ENCODE assay signal across 18 cellular contexts in the genomic region with DNA sequence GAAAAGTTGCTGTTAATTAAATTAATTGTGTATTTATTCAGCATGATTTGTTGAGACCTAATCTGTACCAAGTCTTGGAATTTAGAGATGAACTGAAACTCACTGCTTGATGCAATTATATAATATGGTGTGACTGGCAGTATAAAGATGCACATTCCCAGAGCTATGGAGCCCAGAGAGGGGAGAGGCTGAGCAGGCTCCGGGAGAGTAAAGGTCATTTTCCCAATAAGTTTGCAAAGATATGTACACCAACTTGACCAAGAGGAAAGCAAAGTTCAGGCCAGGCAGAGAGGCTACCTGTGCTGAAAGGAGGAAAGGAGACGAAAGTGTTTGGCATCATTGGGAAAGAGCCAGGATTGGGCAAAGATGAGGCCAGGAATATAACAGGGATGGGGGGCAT.
DNase-seq lines count a peak whose midpoint lies in the region; ATAC-seq and TF ChIP-seq lines count a peak whose summit lies in the region.
"Had no signal": no experiment of that assay in that cellular context is flagged by ENCODE, and none has a peak within 500 bp of the region (broad histone marks: within the 10 kb centered on the region; RNA-seq: fewer than 3 reads in every experiment).

No MANE protein-coding gene starts in this region.

- ATAC-seq in Right ventricle myocardium inferior (no peak), upper lobe of left lung (ENCODE audit: low FRiP score in 2 of 2) (no peak), HG02884 (IDR thresholded peaks at IDR 0.05; ENCODE audit: unreplicated experiment) (no peak)
- ATAC-seq: CD8-positive, alpha-beta T cell; HCT116 had no signal

- TF ChIP-seq POLR2A in upper lobe of left lung (IDR thresholded peaks at IDR 0.05) (no peak), stomach (IDR thresholded peaks at IDR 0.05) (no peak)

- DNase-seq in left ventricle myocardium inferior (no peak), Right ventricle myocardium inferior (ENCODE audit: missing footprints) (no peak), upper lobe of left lung (no peak), NCI-H1930 (lab: John Stamatoyannopoulos, UW) (no peak), stomach (no peak)
- DNase-seq: AML-193; CD8-positive, alpha-beta T cell; DMS79 treated with DMSO at 0.1 percent for 48 hours; MG63; NCI-H2029 treated with DMSO at 0.1 percent for 48 hours; NCI-H446 treated with DMSO at 0.1 percent for 48 hours; NCI-H526; RPMI8226; SHP77 treated with DMSO at 0.1 percent for 48 hours had no signal

- H3K27me3 Mint-ChIP-seq in dendritic cell treated with granulocyte-macrophage colony-stimulating factor and Interleukin-4, amounts not matched to agents 40 ng/mL and 50 ng/mL, for 4 days, result no peaks in the 10 kb centered on the region

- peaks cover 11% of the 10 kb centered on the region for H3K4me1 ChIP-seq in left ventricle myocardium inferior
- H3K4me1 ChIP-seq in neutrophil (ENCODE audit: control insufficient read depth in 1 of 2, insufficient read depth in 1 of 2, low read depth in 1 of 2, low read length in 1 of 2), result peaks cover 14 to 18% of the 10 kb centered on the region in 2 experiments
- peaks cover 0 to 6% (median 1%) of the 10 kb centered on the region in 4 donors for H3K4me1 ChIP-seq in upper lobe of left lung
- no peaks in the 10 kb centered on the region for H3K4me1 ChIP-seq in stomach

- H3K36me3 ChIP-seq in left ventricle myocardium inferior (no peaks in the 10 kb centered on the region), neutrophil (no peaks in the 10 kb centered on the region), upper lobe of left lung (no peaks in the 10 kb centered on the region), stomach (no peaks in the 10 kb centered on the region)
- H3K36me3 ChIP-seq: MG63 had no signal

- H3K27ac Mint-ChIP-seq in dendritic cell treated with granulocyte-macrophage colony-stimulating factor and Interleukin-4, amounts not matched to agents 40 ng/mL and 50 ng/mL, for 4 days, result peak overlapping the region; percentile 90
- H3K27ac Mint-ChIP-seq: CD8-positive, alpha-beta T cell had no signal

- H3K4me3 ChIP-seq in left ventricle myocardium inferior (no peak overlapping the region), neutrophil (ENCODE audit: low read depth in 1 of 2, low read length in 1 of 2) (no peak overlapping the region), upper lobe of left lung (no peak overlapping the region), stomach (no peak overlapping the region)
- H3K4me3 ChIP-seq: MG63 had no signal

- WGBS in upper lobe of left lung, 2 donors, result 78 to 91% methylated on average over 2 of the region's 2 CpGs
- 77 to 94% (median 85%) methylated on average over 2 of the region's 2 CpGs for WGBS in stomach, 5 donors

- peak overlapping the region; percentile 9 for H3K4me3 Mint-ChIP-seq in dendritic cell treated with granulocyte-macrophage colony-stimulating factor and Interleukin-4, amounts not matched to agents 40 ng/mL and 50 ng/mL, for 4 days
- H3K4me3 Mint-ChIP-seq: CD8-positive, alpha-beta T cell had no signal

- H3K9me3 ChIP-seq in left ventricle myocardium inferior (replicated peaks) (peaks cover 5% of the 10 kb centered on the region), neutrophil (no peaks in the 10 kb centered on the region), upper lobe of left lung (no peaks in the 10 kb centered on the region), stomach (no peaks in the 10 kb centered on the region)
- H3K9me3 ChIP-seq: MG63 had no signal

- TF ChIP-seq CTCF in left ventricle myocardium inferior (IDR thresholded peaks at IDR 0.05; ENCODE audit: borderline replicate concordance), result no peak
- no peak for TF ChIP-seq CTCF in neutrophil (IDR thresholded peaks at IDR 0.05)
- no peak for TF ChIP-seq CTCF in upper lobe of left lung (IDR thresholded peaks at IDR 0.05)
- no peak for TF ChIP-seq CTCF in stomach (IDR thresholded peaks at IDR 0.05)

- no peaks in the 10 kb centered on the region for H3K36me3 Mint-ChIP-seq in dendritic cell treated with granulocyte-macrophage colony-stimulating factor and Interleukin-4, amounts not matched to agents 40 ng/mL and 50 ng/mL, for 4 days (ENCODE audit: low read depth)
- H3K36me3 Mint-ChIP-seq: CD8-positive, alpha-beta T cell had no signal

- intact Hi-C loops in left ventricle myocardium inferior (cut with micrococcal nuclease), result no loop called here
- intact Hi-C loops in Right ventricle myocardium inferior (cut with DNase I), result loop anchor here (10.0 kb wide), 1 partner anchor 513 kb away; no protein-coding TSS in a partner anchor
- intact Hi-C loops in dendritic cell treated with granulocyte-macrophage colony-stimulating factor and Interleukin-4, amounts not matched to agents 40 ng/mL and 50 ng/mL, for 4 days (cut with micrococcal nuclease), result loop anchor here (2.0 to 10.0 kb wide), 2 partner anchors 83 to 275 kb away; no protein-coding TSS in a partner anchor
- intact Hi-C loops in stomach (cut with DNase I; ENCODE audit: low total_unique reads), result no loop called here

- H3K27me3 ChIP-seq in left ventricle myocardium inferior (ENCODE audit: low read depth), result no peaks in the 10 kb centered on the region
- H3K27me3 ChIP-seq in neutrophil, result no peaks in the 10 kb centered on the region
- no peaks in the 10 kb centered on the region for H3K27me3 ChIP-seq in upper lobe of left lung
- H3K27me3 ChIP-seq in stomach, result no peaks in the 10 kb centered on the region
- H3K27me3 ChIP-seq: MG63 had no signal

- H3K27ac ChIP-seq in left ventricle myocardium inferior (replicated peaks) (peak overlapping the region; percentile 73), neutrophil (peak overlapping the region; percentile 50), upper lobe of left lung (peak overlapping the region in 3 of 4 donors; percentile 51 to 73 (median 73)), stomach (peak overlapping the region in 1 of 5 donors; percentile 64)

- H3K9me3 Mint-ChIP-seq in dendritic cell treated with granulocyte-macrophage colony-stimulating factor and Interleukin-4, amounts not matched to agents 40 ng/mL and 50 ng/mL, for 4 days, result no peaks in the 10 kb centered on the region

- TF ChIP-seq EP300 in upper lobe of left lung (IDR thresholded peaks at IDR 0.05), result no peak
- no peak for TF ChIP-seq EP300 in stomach (IDR thresholded peaks at IDR 0.05)

- H3K4me1 Mint-ChIP-seq in dendritic cell treated with granulocyte-macrophage colony-stimulating factor and Interleukin-4, amounts not matched to agents 40 ng/mL and 50 ng/mL, for 4 days (ENCODE audit: low read depth), result peaks cover 61% of the 10 kb centered on the region

Comparison
In these comparisons a context has a peak if more than half of its experiments do, and no peak if none do; other contexts are left out.
1. intact Hi-C loops: an anchor here in Right ventricle myocardium inferior (10.0 kb wide) and dendritic cell treated with granulocyte-macrophage colony-stimulating factor and Interleukin-4, amounts not matched to agents 40 ng/mL and 50 ng/mL, for 4 days (2.0 to 10.0 kb wide); none called in left ventricle myocardium inferior and stomach.